ENCODE assay signal across 11 cellular contexts in the genomic region with DNA sequence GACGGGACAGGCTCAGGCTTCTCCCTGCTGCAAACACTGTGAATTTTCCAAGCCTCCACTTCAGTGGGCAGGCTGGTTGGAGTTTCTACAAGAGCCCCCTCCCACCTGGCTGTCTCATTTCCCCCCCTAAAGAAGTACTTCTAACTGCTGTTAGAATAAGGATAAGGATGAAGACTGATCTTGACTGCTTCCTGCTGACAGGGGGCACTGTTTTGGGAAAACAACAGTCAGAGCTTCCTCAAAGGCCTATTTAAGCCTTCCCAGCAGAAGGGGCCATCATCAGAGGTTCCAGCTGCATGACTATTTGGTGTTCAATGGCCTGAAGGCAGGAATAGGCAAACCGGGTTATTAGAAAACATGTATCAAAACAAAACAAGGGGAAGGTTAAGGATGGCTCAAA.
"Had no signal": no experiment of that assay in that cellular context is flagged by ENCODE, and none has a peak within 500 bp of the region (broad histone marks: within the 10 kb centered on the region; RNA-seq: fewer than 3 reads in every experiment).

No MANE protein-coding gene starts in this region.

- H3K4me1 Mint-ChIP-seq: nephron progenitor cell had no signal

- H3K9me3 ChIP-seq: colonic mucosa, thyroid gland, uterus had no signal

- H3K27ac ChIP-seq: colonic mucosa, heart left ventricle, parathyroid adenoma, thyroid gland, uterus had no signal

- DNase-seq: activated CD4-positive, alpha-beta T cell treated with anti-CD3 and anti-CD28 coated beads for 4 hours; activated naive CD4-positive, alpha-beta T cell treated with anti-CD3 and anti-CD28 coated beads for 36 hours; colonic mucosa; heart left ventricle; left ventricle myocardium superior; nephron progenitor cell; thyroid gland; uterus had no signal

- H2AFZ ChIP-seq: parathyroid adenoma had no signal

- H3K9ac ChIP-seq: parathyroid adenoma had no signal

- H3K79me2 ChIP-seq: parathyroid adenoma had no signal

- H3K4me3 ChIP-seq: colonic mucosa, heart left ventricle, thyroid gland, uterus had no signal

- H3K27me3 ChIP-seq: colonic mucosa, heart left ventricle, thyroid gland, uterus had no signal

- FAIRE-seq: endothelial cell of umbilical vein, frontal cortex had no signal

- H3K27ac Mint-ChIP-seq: activated naive CD4-positive, alpha-beta T cell treated with anti-CD3 and anti-CD28 coated beads for 36 hours had no signal

- H3K4me1 ChIP-seq: colonic mucosa, heart left ventricle, parathyroid adenoma, thyroid gland, uterus had no signal

- H3K36me3 ChIP-seq: colonic mucosa, heart left ventricle, thyroid gland, uterus had no signal

- H3K4me3 Mint-ChIP-seq: activated naive CD4-positive, alpha-beta T cell treated with anti-CD3 and anti-CD28 coated beads for 36 hours; nephron progenitor cell had no signal
